21 cellular contexts compared by ENCODE assay signal in genomic region chr17:14329900-14330491, GRCh38. TPM values are rescaled to one million over a fixed set of nuclear protein-coding genes. Genes with fewer than 3 reads are reported as not detected.
DNase-seq lines count a peak whose midpoint lies in the region; ATAC-seq, FAIRE-seq and TF ChIP-seq lines count a peak whose summit lies in the region.
"Had no signal": no experiment of that assay in that cellular context is flagged by ENCODE, and none has a peak within 500 bp of the region (broad histone marks: within the 10 kb centered on the region; RNA-seq: fewer than 3 reads in every experiment).

No MANE protein-coding gene starts in this region.

- H3K9me3 Mint-ChIP-seq in activated naive CD8-positive, alpha-beta T cell treated with anti-CD3 and anti-CD28 coated beads, Interleukin-2, amount 10 ng/mL, durations not matched to agents 7 days and 5 days = no peaks in the 10 kb centered on the region

- peaks cover 0 to 42% (median 14%) of the 10 kb centered on the region in 11 experiments; a peak in 13 of 22 replicates for H3K9me3 ChIP-seq in BLaER1 treated with 17β-estradiol and CSF1 and Interleukin-3, amounts not matched to agents 10 nM and 100 nM (replicated peaks in 1 of 11)
- H3K9me3 ChIP-seq in HEK293 (ENCODE audit: control insufficient read depth, insufficient read depth, low read depth, low read length) = no peaks in the 10 kb centered on the region
- no peaks in the 10 kb centered on the region for H3K9me3 ChIP-seq in liver (ENCODE audit: control insufficient read depth in 4 of 4, low read length in 3 of 4)
- H3K9me3 ChIP-seq: Caco-2, colonic mucosa, gastrocnemius medialis had no signal

- DNase-seq in activated naive CD8-positive, alpha-beta T cell treated with anti-CD3 and anti-CD28 coated beads, Interleukin-2, amount 10 ng/mL, durations not matched to agents 7 days and 5 days = no peak
- DNase-seq in medulla oblongata (ENCODE audit: extremely low spot score) (no peak), HPDE6-E6E7 (ENCODE audit: extremely low spot score) (no peak), D721Med (ENCODE audit: insufficient read length, low spot score) (no peak)
- DNase-seq: Caco-2; colonic mucosa; gastrocnemius medialis; NCI-H1436; NCI-H526 treated with DMSO at 0.1 percent for 48 hours; posterior cingulate gyrus; SHP77 treated with DMSO at 0.1 percent for 48 hours; small intestine; stimulated activated CD4-positive, alpha-beta T cell treated with anti-CD3 and anti-CD28 coated beads, Interleukin-4, amount 100 ng/mL, for 1 hour had no signal

- CTCF ChIA-PET in HEK293 (lab: Yijun Ruan, JAX) = interaction anchor here (0.7 kb wide), 3 partner anchors 29 to 1298 kb away, joined by 3 read pairs; no protein-coding TSS in a partner anchor

- TF ChIP-seq CTCF in HEK293 (tag by site-specific recombination; IDR thresholded peaks at IDR 0.05) (no peak), liver (IDR thresholded peaks at IDR 0.05; ENCODE audit: low read depth, low read length, missing input control) (no peak), D721Med (IDR thresholded peaks at IDR 0.05; ENCODE audit: insufficient read depth, missing control alignments) (no peak)

- 34% methylated on average over 5 of the region's 5 CpGs for WGBS in liver

- peaks cover 12% of the 10 kb centered on the region for H3K36me3 Mint-ChIP-seq in activated naive CD8-positive, alpha-beta T cell treated with anti-CD3 and anti-CD28 coated beads, Interleukin-2, amount 10 ng/mL, durations not matched to agents 7 days and 5 days

- peak overlapping the region; percentile 23 for H3K27ac Mint-ChIP-seq in activated naive CD8-positive, alpha-beta T cell treated with anti-CD3 and anti-CD28 coated beads, Interleukin-2, amount 10 ng/mL, durations not matched to agents 7 days and 5 days

- no peak for ATAC-seq in activated naive CD8-positive, alpha-beta T cell treated with anti-CD3 and anti-CD28 coated beads, Interleukin-2, amount 10 ng/mL, durations not matched to agents 7 days and 5 days (ENCODE audit: low read depth)
- ATAC-seq in GM21360 (IDR thresholded peaks at IDR 0.05; ENCODE audit: unreplicated experiment) = no peak
- ATAC-seq: gastrocnemius medialis had no signal

- FAIRE-seq in D721Med (lab: Jason Lieb, UNC) = no peak
- FAIRE-seq: G401.6, small intestine, urothelium cell line had no signal

- H3K4me3 Mint-ChIP-seq in activated naive CD8-positive, alpha-beta T cell treated with anti-CD3 and anti-CD28 coated beads, Interleukin-2, amount 10 ng/mL, durations not matched to agents 7 days and 5 days = no peak overlapping the region

- peaks cover 0 to 61% (median 18%) of the 10 kb centered on the region in 11 experiments; a peak in 12 of 22 replicates for H3K36me3 ChIP-seq in BLaER1 treated with 17β-estradiol and CSF1 and Interleukin-3, amounts not matched to agents 10 nM and 100 nM
- H3K36me3 ChIP-seq in HEK293 (ENCODE audit: control insufficient read depth in 2 of 2, insufficient read depth in 1 of 2, low read length in 2 of 2) (no peaks in the 10 kb centered on the region), liver (ENCODE audit: control insufficient read depth in 4 of 4, insufficient read depth in 3 of 4, low read depth in 1 of 4, low read length in 3 of 4) (no peaks in the 10 kb centered on the region)
- H3K36me3 ChIP-seq: colonic mucosa, gastrocnemius medialis had no signal

- H4K20me1 ChIP-seq in BLaER1 treated with 17β-estradiol and CSF1 and Interleukin-3, amounts not matched to agents 10 nM and 100 nM = peaks cover 0 to 12% (median 4%) of the 10 kb centered on the region in 11 experiments; a peak in 3 of 22 replicates

- H3K4me1 Mint-ChIP-seq in activated naive CD8-positive, alpha-beta T cell treated with anti-CD3 and anti-CD28 coated beads, Interleukin-2, amount 10 ng/mL, durations not matched to agents 7 days and 5 days = peaks cover 21% of the 10 kb centered on the region

- no peaks in the 10 kb centered on the region for H3K27me3 ChIP-seq in BLaER1 treated with 17β-estradiol and CSF1 and Interleukin-3, amounts not matched to agents 10 nM and 100 nM
- no peaks in the 10 kb centered on the region for H3K27me3 ChIP-seq in liver (ENCODE audit: control insufficient read depth in 4 of 4, insufficient read depth in 4 of 4, low read length in 3 of 4)
- H3K27me3 ChIP-seq: colonic mucosa, gastrocnemius medialis had no signal

- peak overlapping the region in 3 of 11 experiments; percentile 7 to 42 (median 10); a peak in 2 of 22 replicates for H3K27ac ChIP-seq in BLaER1 treated with 17β-estradiol and CSF1 and Interleukin-3, amounts not matched to agents 10 nM and 100 nM
- no peak overlapping the region for H3K27ac ChIP-seq in HEK293 (ENCODE audit: extremely low read depth, low read depth, low read length)
- H3K27ac ChIP-seq in liver (ENCODE audit: low read depth in 1 of 2, low read length in 2 of 2) = peak overlapping the region; percentile 83 to 88
- H3K27ac ChIP-seq: colonic mucosa, epithelial cell of prostate, gastrocnemius medialis, VCaP had no signal

- POLR2A ChIA-PET in HEK293 (lab: Yijun Ruan, JAX) = no interaction called here
- POLR2A ChIA-PET in activated naive CD8-positive, alpha-beta T cell treated with anti-CD3 and anti-CD28 coated beads, Interleukin-2, amount 10 ng/mL, durations not matched to agents 7 days and 5 days (lab: Charles Lee) = no interaction called here

- TF ChIP-seq RAD21 in liver (IDR thresholded peaks at IDR 0.05) = no peak

- peaks cover 40 to 88% (median 78%) of the 10 kb centered on the region in 10 experiments for H3K4me1 ChIP-seq in BLaER1 treated with 17β-estradiol and CSF1 and Interleukin-3, amounts not matched to agents 10 nM and 100 nM
- H3K4me1 ChIP-seq in HEK293 (ENCODE audit: control insufficient read depth, insufficient read depth, low read length) = peaks cover 15% of the 10 kb centered on the region
- peaks cover 9 to 50% (median 42%) of the 10 kb centered on the region in 4 donors for H3K4me1 ChIP-seq in liver (ENCODE audit: control insufficient read depth in 4 of 4, insufficient read depth in 4 of 4, low read length in 3 of 4)
- H3K4me1 ChIP-seq: Caco-2, colonic mucosa, gastrocnemius medialis had no signal

- H3K27me3 Mint-ChIP-seq in activated naive CD8-positive, alpha-beta T cell treated with anti-CD3 and anti-CD28 coated beads, Interleukin-2, amount 10 ng/mL, durations not matched to agents 7 days and 5 days = no peaks in the 10 kb centered on the region

- no peak overlapping the region for H3K9ac ChIP-seq in BLaER1 treated with 17β-estradiol and CSF1 and Interleukin-3, amounts not matched to agents 10 nM and 100 nM
- peak overlapping the region in 1 of 2 donors; percentile 11 for H3K9ac ChIP-seq in liver (ENCODE audit: low read depth in 1 of 2, low read length in 2 of 2)

- H3K4me3 ChIP-seq in BLaER1 treated with 17β-estradiol and CSF1 and Interleukin-3, amounts not matched to agents 10 nM and 100 nM = no peak overlapping the region
- no peak overlapping the region for H3K4me3 ChIP-seq in HEK293 (ENCODE audit: low read depth, low read length)
- H3K4me3 ChIP-seq in liver (ENCODE audit: low read depth in 1 of 3, low read length in 3 of 3) = no peak overlapping the region
- H3K4me3 ChIP-seq: colonic mucosa, gastrocnemius medialis had no signal

- H3K4me2 ChIP-seq in BLaER1 treated with 17β-estradiol and CSF1 and Interleukin-3, amounts not matched to agents 10 nM and 100 nM = peak overlapping the region; percentile 36 to 73 (median 54)

TF ChIP-seq in HEK293, 187 proteins besides CTCF, POLR2A, EP300 and RAD21 (continues in another document):
- TF ChIP-seq ZNF670 (tag by site-specific recombination; IDR thresholded peaks at IDR 0.05; ENCODE audit: low read depth) = no peak
- TF ChIP-seq ZNF768 (tag by site-specific recombination; IDR thresholded peaks at IDR 0.05) = peak; percentile 72
- TF ChIP-seq ZNF16 (tag by site-specific recombination; IDR thresholded peaks at IDR 0.05; ENCODE audit: low read depth) = no peak
- no peak for TF ChIP-seq ZNF473 (tag by site-specific recombination; IDR thresholded peaks at IDR 0.05)
- TF ChIP-seq ZNF561 (tag by site-specific recombination; IDR thresholded peaks at IDR 0.05; ENCODE audit: borderline replicate concordance) = no peak
- no peak for TF ChIP-seq YY2 (tag by site-specific recombination; IDR thresholded peaks at IDR 0.05)

TF ChIP-seq in liver, 16 proteins besides CTCF, POLR2A, EP300 and RAD21 (continues in another document):
- no peak for TF ChIP-seq REST (IDR thresholded peaks at IDR 0.05)
- no peak for TF ChIP-seq HNF4A (conservative IDR thresholded peaks at IDR 0.05)
- TF ChIP-seq EGR1 (IDR thresholded peaks at IDR 0.05; ENCODE audit: low read depth in 2 of 2) = no peak
- TF ChIP-seq MAX (IDR thresholded peaks at IDR 0.05) = no peak
- TF ChIP-seq NR2F2 (IDR thresholded peaks at IDR 0.05) = no peak
- TF ChIP-seq FOXA2 (IDR thresholded peaks at IDR 0.05) = no peak
- no peak for TF ChIP-seq HNF4G (IDR thresholded peaks at IDR 0.05)

RNA-seq across cellular contexts. Expression of gene HS3ST3B1, which starts 29.1 kb away (rescaled TPM):
- total RNA-seq in activated naive CD8-positive, alpha-beta T cell treated with anti-CD3 and anti-CD28 coated beads, Interleukin-2, amount 10 ng/mL, durations not matched to agents 7 days and 5 days = 10 to 100 TPM in 1 of 2 experiments, 1 to 10 TPM in 1; 9.3 to 10.0 TPM
- 10 to 100 TPM; 26.9 to 33.5 TPM for total RNA-seq in liver
- polyA plus RNA-seq in liver = 10 to 100 TPM; 11.9 to 17.8 TPM
